Comparison of ENCODE assay signal across 9 cellular contexts in genomic region chr3:128794067-128794768, GRCh38.
A peak's percentile ranks its signal among the peaks of the same experiment; 100 is the strongest.
DNase-seq lines count a peak whose midpoint lies in the region; ATAC-seq, FAIRE-seq and TF ChIP-seq lines count a peak whose summit lies in the region.
"Had no signal": no experiment of that assay in that cellular context is flagged by ENCODE, and none has a peak within 500 bp of the region (broad histone marks: within the 10 kb centered on the region; RNA-seq: fewer than 3 reads in every experiment).

No MANE protein-coding gene starts in this region.

- H3K4me3 ChIP-seq in Panc1 (ENCODE audit: low read depth in 2 of 2, low read length in 2 of 2) (no peak overlapping the region), pancreas (no peak overlapping the region)
- H3K4me3 ChIP-seq: lower lobe of right lung had no signal

- H3K27ac Mint-ChIP-seq in effector memory CD8-positive, alpha-beta T cell = peak overlapping the region; percentile 81 to 87

- H3K36me3 Mint-ChIP-seq in effector memory CD8-positive, alpha-beta T cell (ENCODE audit: insufficient read depth) = peaks cover 16% of the 10 kb centered on the region

- TF ChIP-seq CTCF in Panc1 (IDR thresholded peaks at IDR 0.05) (no peak), pancreas (IDR thresholded peaks at IDR 0.05) (no peak)

- POLR2A ChIA-PET in Panc1 (lab: Charles Lee) = interaction anchor here (0.6 to 0.9 kb wide), 2 partner anchors 111 to 114 kb away, joined by 3 read pairs; no protein-coding TSS in a partner anchor

- CTCF ChIA-PET in Panc1 (lab: Charles Lee) = interaction anchor here (1.7 kb wide), 1 partner anchor 114 kb away, joined by 13 read pairs; no protein-coding TSS in a partner anchor

- H3K9me3 Mint-ChIP-seq in effector memory CD8-positive, alpha-beta T cell = no peaks in the 10 kb centered on the region

- WGBS in pancreas, 2 donors = 78 to 79% methylated on average over 2 of the region's 2 CpGs

- H3K4me1 ChIP-seq in Panc1 (ENCODE audit: control insufficient read depth, insufficient read depth, low read length) = peaks cover 15% of the 10 kb centered on the region; the same call in 1 of the 2 replicates
- H3K4me1 ChIP-seq in pancreas = peaks cover 0 to 6% (median 0%) of the 10 kb centered on the region in 3 donors

- BruUV-seq in Panc1 (replicated peaks; lab: Mats Ljungman, UMichigan) = no TSS peak

- H3K27me3 ChIP-seq in Panc1 (ENCODE audit: control insufficient read depth, insufficient read depth, low read length) = no peaks in the 10 kb centered on the region
- no peaks in the 10 kb centered on the region for H3K27me3 ChIP-seq in pancreas

- peak overlapping the region; percentile 8; the same call in 1 of the 2 replicates for H3K27ac ChIP-seq in Panc1 (ENCODE audit: low read length)
- no peak overlapping the region for H3K27ac ChIP-seq in pancreas
- H3K27ac ChIP-seq: lower lobe of right lung had no signal

- H3K9me3 ChIP-seq in Panc1 (ENCODE audit: control insufficient read depth, insufficient read depth, low read depth, low read length) (no peaks in the 10 kb centered on the region), pancreas (no peaks in the 10 kb centered on the region)
- H3K9me3 ChIP-seq: lower lobe of right lung had no signal

- FAIRE-seq in pancreas (lab: Jason Lieb, UNC) = no peak

- intact Hi-C loops in Panc1 (cut with micrococcal nuclease; ENCODE audit: unreplicated experiment) (loop anchor here (5.0 kb wide), 1 partner anchor 112 kb away; no protein-coding TSS in a partner anchor), pancreas (cut with DNase I) (loop anchor here in 2 of 3 donors (10.0 kb wide), 3 partner anchors 109 to 179 kb away; no protein-coding TSS in a partner anchor)

- ATAC-seq in GM21786 (IDR thresholded peaks at IDR 0.05; ENCODE audit: unreplicated experiment) (peak; percentile 12), Panc1 (peak; percentile 22), pancreas (peak in 3 of 4 donors; percentile 5 to 56 (median 27)), HG03159 (IDR thresholded peaks at IDR 0.05; ENCODE audit: unreplicated experiment) (no peak)
- no peak for ATAC-seq in effector memory CD8-positive, alpha-beta T cell (replicated peaks)

- DNase-seq in Panc1 (ENCODE audit: low read depth, low spot score) (no peak), pancreas (no peak), mesenteric fat pad (ENCODE audit: low spot score) (no peak), SHP77 treated with DMSO at 0.1 percent for 48 hours (lab: John Stamatoyannopoulos, UW) (no peak), NCI-H345 (lab: John Stamatoyannopoulos, UW) (no peak)
- DNase-seq in effector memory CD8-positive, alpha-beta T cell = no peak
- DNase-seq: lower lobe of right lung had no signal

- peaks cover 20% of the 10 kb centered on the region for H3K36me3 ChIP-seq in Panc1 (ENCODE audit: control insufficient read depth, insufficient read depth, low read length)
- H3K36me3 ChIP-seq in pancreas = peaks cover 0 to 25% (median 10%) of the 10 kb centered on the region in 3 donors

- no peak overlapping the region for H3K4me3 Mint-ChIP-seq in effector memory CD8-positive, alpha-beta T cell

- H3K27me3 Mint-ChIP-seq in effector memory CD8-positive, alpha-beta T cell = no peaks in the 10 kb centered on the region

- in situ Hi-C loops in Panc1 (cut with HindIII; ENCODE audit: low pct_unique_long_range_greater_than_20kb, low sequenced_read_pairs) = no loop called here

- peaks cover 13 to 21% of the 10 kb centered on the region in 2 donors for H3K4me1 Mint-ChIP-seq in effector memory CD8-positive, alpha-beta T cell (ENCODE audit: low read depth in 2 of 2)

Comparison
In these comparisons a context has a peak if more than half of its experiments do, and no peak if none do; other contexts are left out.
1. ATAC-seq: peak in GM21786 (single experiment), Panc1 (single experiment) and pancreas (3 of 4); none in effector memory CD8-positive, alpha-beta T cell (single experiment) and HG03159 (single experiment).